ENCODE assay signal across 8 cellular contexts in genomic region chr18:50286391-50287027, GRCh38. TPM values are rescaled to one million over a fixed set of nuclear protein-coding genes. Genes with fewer than 3 reads are reported as not detected.
DNase-seq lines count a peak whose midpoint lies in the region; ATAC-seq and TF ChIP-seq lines count a peak whose summit lies in the region.

No MANE protein-coding gene starts in this region.

- no peaks in the 10 kb centered on the region; the same call in none of the 2 replicates for H3K36me3 ChIP-seq in BE2C
- H3K36me3 ChIP-seq in HCT116 (ENCODE audit: control insufficient read depth in 1 of 2, insufficient read depth in 2 of 2, low read length in 2 of 2): peaks cover 4 to 34% of the 10 kb centered on the region in 2 experiments; a peak in 3 of 4 replicates
- H3K36me3 ChIP-seq in neutrophil: peaks cover 37% of the 10 kb centered on the region

- intact Hi-C loops in HCT116 (cut with micrococcal nuclease): loop anchor here (2.0 to 10.0 kb wide), 4 partner anchors 46 to 792 kb away; partner anchors contain the start of gene RPL17

- H3K4me3 ChIP-seq in BE2C (ENCODE audit: low read depth, low read length) (peak overlapping the region; percentile 80), HCT116 (replicated peaks in 1 of 2; ENCODE audit: low read depth in 1 of 2, low read length in 2 of 2) (peak overlapping the region; percentile 83 to 97), neutrophil (ENCODE audit: low read depth in 1 of 2, low read length in 1 of 2) (peak overlapping the region; percentile 92)

- no peaks in the 10 kb centered on the region for H3K9me2 ChIP-seq in HCT116 (ENCODE audit: insufficient read depth)

- H4K20me1 ChIP-seq in HCT116 (ENCODE audit: insufficient read depth): no peaks in the 10 kb centered on the region

- RAD21 ChIA-PET in HCT116 (lab: Charles Lee; ENCODE audit: low non-redundant PET in 1 of 2, low total read pairs in 2 of 2, uncharacterized antibody in 2 of 2, unreplicated experiment in 2 of 2): no interaction called here

- H3K9ac ChIP-seq in HCT116 (ENCODE audit: low read length): peak overlapping the region; percentile 89

- peaks cover 22% of the 10 kb centered on the region for H3K79me2 ChIP-seq in HCT116 (ENCODE audit: insufficient read depth, low read length)

- TF ChIP-seq POLR2A in HCT116 (IDR thresholded peaks at IDR 0.05; ENCODE audit: borderline replicate concordance, extremely low read depth, insufficient read depth, insufficient read length) (no peak), erythroblast (IDR thresholded peaks at IDR 0.05; ENCODE audit: low read length) (no peak)

- no peaks in the 10 kb centered on the region for H3K4me1 ChIP-seq in BE2C
- H3K4me1 ChIP-seq in HCT116 (ENCODE audit: control insufficient read depth in 1 of 2, insufficient read depth in 2 of 2, low read length in 2 of 2): peaks cover 5 to 31% of the 10 kb centered on the region in 2 experiments; a peak in 3 of 4 replicates
- H3K4me1 ChIP-seq in neutrophil (ENCODE audit: control insufficient read depth in 1 of 2, insufficient read depth in 1 of 2, low read depth in 1 of 2, low read length in 1 of 2): peaks cover 27 to 28% of the 10 kb centered on the region in 2 experiments

- DNase-seq in BE2C: no peak
- DNase-seq in HCT116 (ENCODE audit: low read depth, low spot score): peak; percentile 26
- DNase-seq in T1000 (lab: John Stamatoyannopoulos, UW): peak; percentile 25
- DNase-seq in erythroblast (lab: John Stamatoyannopoulos, UW): peak; percentile 85 to 86
- DNase-seq in T-helper 9 cell: no peak
- DNase-seq in effector CD4-positive, alpha-beta T cell: no peak

- BruUV-seq in HCT116 (replicated peaks; lab: Mats Ljungman, UMichigan): no TSS peak

- peak overlapping the region; percentile 48; the same call in 1 of the 2 replicates for H3K27ac ChIP-seq in HCT116 (ENCODE audit: low read depth, low read length)
- H3K27ac ChIP-seq in neutrophil: peak overlapping the region; percentile 80

- no peaks in the 10 kb centered on the region for H3K27me3 ChIP-seq in BE2C
- H3K27me3 ChIP-seq in HCT116 (ENCODE audit: insufficient read depth, low read length): no peaks in the 10 kb centered on the region
- no peaks in the 10 kb centered on the region for H3K27me3 ChIP-seq in neutrophil

- TF ChIP-seq CTCF in BE2C (IDR thresholded peaks at IDR 0.05; ENCODE audit: low read depth, low read length): no peak
- no peak for TF ChIP-seq CTCF in HCT116 (IDR thresholded peaks at IDR 0.05 in 2 of 3, conservative IDR thresholded peaks at IDR 0.05 in 1 of 3; ENCODE audit: borderline replicate concordance in 1 of 3, insufficient read depth in 1 of 3, low read depth in 2 of 3, low read length in 2 of 3)
- no peak for TF ChIP-seq CTCF in neutrophil (IDR thresholded peaks at IDR 0.05)

- peak overlapping the region; percentile 89 for H3K4me2 ChIP-seq in HCT116 (ENCODE audit: low read length)

- CTCF ChIA-PET in HCT116 (lab: Charles Lee): interaction anchor here (1.0 kb wide), 1 partner anchor 82 kb away, joined by 4 read pairs; no protein-coding TSS in a partner anchor

- no peak for TF ChIP-seq RAD21 in HCT116 (IDR thresholded peaks at IDR 0.05; ENCODE audit: low read depth)

- ATAC-seq in HCT116 (peak; percentile 37), HG02571 (IDR thresholded peaks at IDR 0.05; ENCODE audit: unreplicated experiment) (no peak)

- H2AFZ ChIP-seq in HCT116 (ENCODE audit: low read depth, low read length, poor library complexity, severe bottlenecking): no peak overlapping the region

- POLR2A ChIA-PET in HCT116 (lab: Charles Lee): no interaction called here

- H3K9me3 ChIP-seq in BE2C: no peaks in the 10 kb centered on the region
- H3K9me3 ChIP-seq in HCT116 (ENCODE audit: control insufficient read depth in 1 of 2, insufficient read depth in 1 of 2, low read depth in 1 of 2, low read length in 2 of 2): no peaks in the 10 kb centered on the region
- no peaks in the 10 kb centered on the region for H3K9me3 ChIP-seq in neutrophil

TF ChIP-seq in HCT116, 20 proteins besides CTCF, POLR2A, EP300 and RAD21:
- no peak for TF ChIP-seq EGR1 (IDR thresholded peaks at IDR 0.05; ENCODE audit: low read depth)
- TF ChIP-seq ELF1 (IDR thresholded peaks at IDR 0.05; ENCODE audit: borderline replicate concordance, low read depth): no peak
- no peak for TF ChIP-seq SIN3A (IDR thresholded peaks at IDR 0.05; ENCODE audit: low read depth)

RNA-seq across cellular contexts. Expression of gene CXXC1, which starts 1.0 kb away (rescaled TPM):
- polyA plus RNA-seq in BE2C (2012; ENCODE audit: insufficient read depth, insufficient read length, low read depth): 138 TPM
- 101 TPM for total RNA-seq in HCT116 (2021; ENCODE audit: unreplicated experiment)
- 97.1 and 126 TPM in 2 replicates for polyA plus RNA-seq in HCT116 (2012)

RNA-seq across cellular contexts. Expression of gene MBD1, which starts 5.2 kb away (rescaled TPM):
- 82.9 TPM for polyA plus RNA-seq in BE2C (2012; ENCODE audit: insufficient read depth, insufficient read length, low read depth)
- total RNA-seq in HCT116 (2021; ENCODE audit: unreplicated experiment): 63.9 TPM
- polyA plus RNA-seq in HCT116 (2012): 48.4 and 52.8 TPM in 2 replicates

RNA-seq across cellular contexts. Expression of gene CFAP53, which starts 20.2 kb away (rescaled TPM):
- 0.86 TPM for polyA plus RNA-seq in BE2C (2012; ENCODE audit: insufficient read depth, insufficient read length, low read depth)
- 1.1 TPM for total RNA-seq in HCT116 (2021; ENCODE audit: unreplicated experiment)
- 1.4 and 2.0 TPM in 2 replicates for polyA plus RNA-seq in HCT116 (2012)

Comparison
In these comparisons a context has a peak if more than half of its experiments do, and no peak if none do; other contexts are left out.
1. DNase-seq: peak in HCT116 (single experiment), T1000 (single experiment) and erythroblast (2 of 2); none in BE2C (single experiment), T-helper 9 cell (single experiment) and effector CD4-positive, alpha-beta T cell (single experiment).
2. Peak in every context shown above with its lines, with median percentiles within 50 percentile points of each other: H3K4me3 ChIP-seq.